Comparison of ENCODE assay signal across 10 cellular contexts in genomic region chr5:52987711-52988329, GRCh38. TPM values are rescaled to one million over a fixed set of nuclear protein-coding genes. Genes with fewer than 3 reads are reported as not detected.
A peak's percentile ranks its signal among the peaks of the same experiment; 100 is the strongest.
DNase-seq lines count a peak whose midpoint lies in the region; ATAC-seq and TF ChIP-seq lines count a peak whose summit lies in the region.
"Had no signal": no experiment of that assay in that cellular context is flagged by ENCODE, and none has a peak within 500 bp of the region (broad histone marks: within the 10 kb centered on the region; RNA-seq: fewer than 3 reads in every experiment).

No MANE protein-coding gene starts in this region.

- POLR2A ChIA-PET in Panc1 (lab: Charles Lee) = interaction anchor here (0.6 kb wide), 1 partner anchor 55 kb away, joined by 4 read pairs; no protein-coding TSS in a partner anchor

- H3K4me2 ChIP-seq in parathyroid adenoma (ENCODE audit: low read length) = peak overlapping the region; percentile 27

- CTCF ChIA-PET in Panc1 (lab: Charles Lee) = no interaction called here

- ATAC-seq in Panc1 (peak; percentile 45), GM21390 (IDR thresholded peaks at IDR 0.05; ENCODE audit: unreplicated experiment) (no peak), GM21423 (IDR thresholded peaks at IDR 0.05; ENCODE audit: unreplicated experiment) (no peak)

- H3K36me3 ChIP-seq in Panc1 (ENCODE audit: control insufficient read depth, insufficient read depth, low read length) = peaks cover 4% of the 10 kb centered on the region; the same call in 1 of the 2 replicates
- no peaks in the 10 kb centered on the region for H3K36me3 ChIP-seq in parathyroid adenoma (ENCODE audit: control insufficient read depth, insufficient read depth, low read length)

- TF ChIP-seq CTCF in Panc1 (IDR thresholded peaks at IDR 0.05) = no peak
- TF ChIP-seq CTCF in parathyroid adenoma (IDR thresholded peaks at IDR 0.05) = no peak

- intact Hi-C loops in Panc1 (cut with micrococcal nuclease; ENCODE audit: unreplicated experiment) = no loop called here

- H3K9ac ChIP-seq in parathyroid adenoma = no peak overlapping the region

- H3K79me2 ChIP-seq in parathyroid adenoma = peaks cover 3% of the 10 kb centered on the region

- no peaks in the 10 kb centered on the region for H3K27me3 ChIP-seq in Panc1 (ENCODE audit: control insufficient read depth, insufficient read depth, low read length)
- no peaks in the 10 kb centered on the region for H3K27me3 ChIP-seq in parathyroid adenoma (ENCODE audit: control insufficient read depth, insufficient read depth, low read length)

- TSS peak; percentile 85 for BruUV-seq in Panc1 (replicated peaks; lab: Mats Ljungman, UMichigan)

- peak overlapping the region; percentile 84 for H2AFZ ChIP-seq in parathyroid adenoma

- in situ Hi-C loops in Panc1 (cut with HindIII; ENCODE audit: low pct_unique_long_range_greater_than_20kb, low sequenced_read_pairs) = no loop called here

- DNase-seq in ELF-1 (ENCODE audit: low read depth, low spot score) (peak; percentile 6), Panc1 (ENCODE audit: low read depth, low spot score) (peak; percentile 91), dermis blood vessel endothelial cell (peak; percentile 85), SKM-1 treated with dmso at 0.1 percent for 144 hours (lab: John Stamatoyannopoulos, UW; ENCODE audit: unreplicated experiment) (no peak), NCI-H1436 treated with DMSO at 0.1 percent for 48 hours (lab: John Stamatoyannopoulos, UW) (no peak)
- DNase-seq: activated B cell treated with CpG ODN at 0.5 μM for 24 hours, NCI-H187 had no signal

- peaks cover 36% of the 10 kb centered on the region for H3K4me1 ChIP-seq in Panc1 (ENCODE audit: control insufficient read depth, insufficient read depth, low read length)
- peaks cover 11% of the 10 kb centered on the region for H3K4me1 ChIP-seq in parathyroid adenoma

- H3K27ac ChIP-seq in Panc1 (ENCODE audit: low read length) (peak overlapping the region; percentile 92), parathyroid adenoma (peak overlapping the region; percentile 68)

- peak overlapping the region; percentile 80 to 92; a peak in 2 of 4 replicates for H3K4me3 ChIP-seq in Panc1 (ENCODE audit: low read depth in 2 of 2, low read length in 2 of 2)
- H3K4me3 ChIP-seq in parathyroid adenoma (ENCODE audit: low read depth, low read length) = peak overlapping the region; percentile 3

- no peaks in the 10 kb centered on the region for H3K9me3 ChIP-seq in Panc1 (ENCODE audit: control insufficient read depth, insufficient read depth, low read depth, low read length)
- no peaks in the 10 kb centered on the region for H3K9me3 ChIP-seq in parathyroid adenoma (ENCODE audit: control insufficient read depth, low read length)

RNA-seq across cellular contexts. Expression of gene ITGA2, which starts 1.3 kb away (rescaled TPM):
- total RNA-seq in Panc1 (2021; ENCODE audit: unreplicated experiment) = 41.8 TPM
- polyA plus RNA-seq in Panc1 (2012; ENCODE audit: insufficient read length) = 10.0 TPM
- total RNA-seq in dermis blood vessel endothelial cell = 44.9 and 90.6 TPM in 2 replicates

Comparison
In these comparisons a context has a peak if more than half of its experiments do, and no peak if none do; other contexts are left out.
1. DNase-seq: peak in ELF-1 (single experiment), Panc1 (single experiment) and dermis blood vessel endothelial cell (single experiment); none in SKM-1 treated with dmso at 0.1 percent for 144 hours (single experiment) and NCI-H1436 treated with DMSO at 0.1 percent for 48 hours (single experiment).